In the genomic region with DNA sequence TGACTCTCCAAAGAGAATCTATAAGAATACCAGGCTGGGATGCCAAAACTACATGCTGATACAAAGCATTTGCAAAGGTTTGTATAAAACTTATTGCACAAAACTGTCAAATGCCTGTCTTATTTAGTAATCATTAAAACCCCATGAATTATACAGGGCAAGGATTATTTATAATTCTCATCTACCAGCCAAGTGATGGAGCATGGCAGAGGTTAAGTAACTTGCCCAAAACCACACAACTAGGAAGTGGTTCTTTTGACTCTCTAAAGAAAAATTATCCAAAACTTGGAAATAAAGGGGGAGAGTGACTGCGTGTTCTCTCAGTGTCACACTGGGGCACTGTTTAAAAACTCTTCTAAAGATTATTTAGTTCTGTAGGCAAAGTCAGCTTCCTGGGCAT, we compare ENCODE assay signal across 1 cellular context.
TF ChIP-seq lines count a peak whose summit lies in the region.

No MANE protein-coding gene starts in this region.

TF ChIP-seq in GM23338, 12 proteins besides CTCF, POLR2A, EP300 and RAD21 (continued from another document):
- TF ChIP-seq, protein P1, sequence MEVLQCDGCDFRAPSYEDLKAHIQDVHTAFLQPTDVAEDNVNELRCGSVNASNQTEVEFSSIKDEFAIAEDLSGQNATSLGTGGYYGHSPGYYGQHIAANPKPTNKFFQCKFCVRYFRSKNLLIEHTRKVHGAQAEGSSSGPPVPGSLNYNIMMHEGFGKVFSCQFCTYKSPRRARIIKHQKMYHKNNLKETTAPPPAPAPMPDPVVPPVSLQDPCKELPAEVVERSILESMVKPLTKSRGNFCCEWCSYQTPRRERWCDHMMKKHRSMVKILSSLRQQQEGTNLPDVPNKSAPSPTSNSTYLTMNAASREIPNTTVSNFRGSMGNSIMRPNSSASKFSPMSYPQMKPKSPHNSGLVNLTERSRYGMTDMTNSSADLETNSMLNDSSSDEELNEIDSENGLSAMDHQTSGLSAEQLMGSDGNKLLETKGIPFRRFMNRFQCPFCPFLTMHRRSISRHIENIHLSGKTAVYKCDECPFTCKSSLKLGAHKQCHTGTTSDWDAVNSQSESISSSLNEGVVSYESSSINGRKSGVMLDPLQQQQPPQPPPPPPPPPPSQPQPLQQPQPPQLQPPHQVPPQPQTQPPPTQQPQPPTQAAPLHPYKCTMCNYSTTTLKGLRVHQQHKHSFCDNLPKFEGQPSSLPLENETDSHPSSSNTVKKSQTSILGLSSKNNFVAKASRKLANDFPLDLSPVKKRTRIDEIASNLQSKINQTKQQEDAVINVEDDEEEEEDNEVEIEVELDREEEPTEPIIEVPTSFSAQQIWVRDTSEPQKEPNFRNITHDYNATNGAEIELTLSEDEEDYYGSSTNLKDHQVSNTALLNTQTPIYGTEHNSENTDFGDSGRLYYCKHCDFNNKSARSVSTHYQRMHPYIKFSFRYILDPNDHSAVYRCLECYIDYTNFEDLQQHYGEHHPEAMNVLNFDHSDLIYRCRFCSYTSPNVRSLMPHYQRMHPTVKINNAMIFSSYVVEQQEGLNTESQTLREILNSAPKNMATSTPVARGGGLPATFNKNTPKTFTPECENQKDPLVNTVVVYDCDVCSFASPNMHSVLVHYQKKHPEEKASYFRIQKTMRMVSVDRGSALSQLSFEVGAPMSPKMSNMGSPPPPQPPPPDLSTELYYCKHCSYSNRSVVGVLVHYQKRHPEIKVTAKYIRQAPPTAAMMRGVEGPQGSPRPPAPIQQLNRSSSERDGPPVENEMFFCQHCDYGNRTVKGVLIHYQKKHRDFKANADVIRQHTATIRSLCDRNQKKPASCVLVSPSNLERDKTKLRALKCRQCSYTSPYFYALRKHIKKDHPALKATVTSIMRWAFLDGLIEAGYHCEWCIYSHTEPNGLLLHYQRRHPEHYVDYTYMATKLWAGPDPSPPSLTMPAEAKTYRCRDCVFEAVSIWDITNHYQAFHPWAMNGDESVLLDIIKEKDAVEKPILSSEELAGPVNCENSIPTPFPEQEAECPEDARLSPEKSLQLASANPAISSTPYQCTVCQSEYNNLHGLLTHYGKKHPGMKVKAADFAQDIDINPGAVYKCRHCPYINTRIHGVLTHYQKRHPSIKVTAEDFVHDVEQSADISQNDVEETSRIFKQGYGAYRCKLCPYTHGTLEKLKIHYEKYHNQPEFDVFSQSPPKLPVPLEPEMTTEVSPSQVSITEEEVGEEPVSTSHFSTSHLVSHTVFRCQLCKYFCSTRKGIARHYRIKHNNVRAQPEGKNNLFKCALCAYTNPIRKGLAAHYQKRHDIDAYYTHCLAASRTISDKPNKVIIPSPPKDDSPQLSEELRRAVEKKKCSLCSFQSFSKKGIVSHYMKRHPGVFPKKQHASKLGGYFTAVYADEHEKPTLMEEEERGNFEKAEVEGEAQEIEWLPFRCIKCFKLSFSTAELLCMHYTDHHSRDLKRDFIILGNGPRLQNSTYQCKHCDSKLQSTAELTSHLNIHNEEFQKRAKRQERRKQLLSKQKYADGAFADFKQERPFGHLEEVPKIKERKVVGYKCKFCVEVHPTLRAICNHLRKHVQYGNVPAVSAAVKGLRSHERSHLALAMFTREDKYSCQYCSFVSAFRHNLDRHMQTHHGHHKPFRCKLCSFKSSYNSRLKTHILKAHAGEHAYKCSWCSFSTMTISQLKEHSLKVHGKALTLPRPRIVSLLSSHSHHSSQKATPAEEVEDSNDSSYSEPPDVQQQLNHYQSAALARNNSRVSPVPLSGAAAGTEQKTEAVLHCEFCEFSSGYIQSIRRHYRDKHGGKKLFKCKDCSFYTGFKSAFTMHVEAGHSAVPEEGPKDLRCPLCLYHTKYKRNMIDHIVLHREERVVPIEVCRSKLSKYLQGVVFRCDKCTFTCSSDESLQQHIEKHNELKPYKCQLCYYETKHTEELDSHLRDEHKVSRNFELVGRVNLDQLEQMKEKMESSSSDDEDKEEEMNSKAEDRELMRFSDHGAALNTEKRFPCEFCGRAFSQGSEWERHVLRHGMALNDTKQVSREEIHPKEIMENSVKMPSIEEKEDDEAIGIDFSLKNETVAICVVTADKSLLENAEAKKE (CRISPR knock-in tag; IDR thresholded peaks at IDR 0.05) = no peak
